ENCODE assay signal across 23 cellular contexts in genomic region chr7:31105256-31105950, GRCh38. TPM values are rescaled to one million over a fixed set of nuclear protein-coding genes. Genes with fewer than 3 reads are reported as not detected.
A peak's percentile ranks its signal among the peaks of the same experiment; 100 is the strongest.
DNase-seq lines count a peak whose midpoint lies in the region; TF ChIP-seq lines count a peak whose summit lies in the region.
"Had no signal": no experiment of that assay in that cellular context is flagged by ENCODE, and none has a peak within 500 bp of the region (broad histone marks: within the 10 kb centered on the region; RNA-seq: fewer than 3 reads in every experiment).

No MANE protein-coding gene starts in this region.

- H3K4me1 Mint-ChIP-seq in endodermal cell = no peaks in the 10 kb centered on the region
- H3K4me1 Mint-ChIP-seq: CD4-positive, CD25-positive, alpha-beta regulatory T cell had no signal

- no peak for TF ChIP-seq CTCF in left ventricle myocardium inferior (IDR thresholded peaks at IDR 0.05; ENCODE audit: borderline replicate concordance)
- TF ChIP-seq CTCF in endodermal cell (conservative IDR thresholded peaks at IDR 0.05) = no peak
- TF ChIP-seq CTCF in vagina (IDR thresholded peaks at IDR 0.05) = no peak

- no peaks in the 10 kb centered on the region for H3K27me3 Mint-ChIP-seq in endodermal cell (ENCODE audit: insufficient read depth)

- no peak overlapping the region for H3K27ac Mint-ChIP-seq in endodermal cell

- H3K9me3 Mint-ChIP-seq in endodermal cell = no peaks in the 10 kb centered on the region

- no peaks in the 10 kb centered on the region for H3K36me3 ChIP-seq in left ventricle myocardium inferior
- no peaks in the 10 kb centered on the region for H3K36me3 ChIP-seq in endodermal cell (ENCODE audit: control insufficient read depth, insufficient read depth, low read length)
- H3K36me3 ChIP-seq in vagina = no peaks in the 10 kb centered on the region

- H3K27ac ChIP-seq in left ventricle myocardium inferior (replicated peaks) (no peak overlapping the region), endodermal cell (ENCODE audit: low read depth, low read length) (no peak overlapping the region), vagina (no peak overlapping the region)
- H3K27ac ChIP-seq: A549, KMS-11 had no signal

- intact Hi-C loops in cardiac septum (cut with DNase I) (no loop called here), left ventricle myocardium inferior (cut with micrococcal nuclease) (no loop called here), posterior vena cava (cut with DNase I) (no loop called here), vagina (cut with DNase I) (no loop called here)

- WGBS in endodermal cell (ENCODE audit: insufficient coverage in 1 of 2, insufficient read length in 1 of 2), 2 experiments = 88 to 100% methylated on average over 1 to 7 of the region's 7 CpGs

- H3K27me3 ChIP-seq in left ventricle myocardium inferior (ENCODE audit: low read depth) (peaks cover 19% of the 10 kb centered on the region), endodermal cell (ENCODE audit: control insufficient read depth, insufficient read depth, low read length, poor library complexity, severe bottlenecking) (no peaks in the 10 kb centered on the region), vagina (no peaks in the 10 kb centered on the region)

- H3K9ac ChIP-seq in endodermal cell (ENCODE audit: extremely low read depth, low read length, poor library complexity, severe bottlenecking) = no peak overlapping the region
- H3K9ac ChIP-seq: KMS-11 had no signal

- H3K4me1 ChIP-seq in left ventricle myocardium inferior (no peaks in the 10 kb centered on the region), endodermal cell (ENCODE audit: control insufficient read depth, insufficient read depth, low read length) (no peaks in the 10 kb centered on the region), vagina (no peaks in the 10 kb centered on the region)
- H3K4me1 ChIP-seq: A549 had no signal

- H3K4me3 ChIP-seq in left ventricle myocardium inferior (no peak overlapping the region), endodermal cell (ENCODE audit: low read length) (no peak overlapping the region), vagina (no peak overlapping the region)
- H3K4me3 ChIP-seq: A549 had no signal

- H3K36me3 Mint-ChIP-seq in endodermal cell (ENCODE audit: low read depth) = no peaks in the 10 kb centered on the region
- H3K36me3 Mint-ChIP-seq: CD4-positive, CD25-positive, alpha-beta regulatory T cell had no signal

- no peak overlapping the region for H3K4me3 Mint-ChIP-seq in endodermal cell

- H3K9me3 ChIP-seq in left ventricle myocardium inferior (replicated peaks) (no peaks in the 10 kb centered on the region), endodermal cell (ENCODE audit: control insufficient read depth, low read length) (no peaks in the 10 kb centered on the region), vagina (no peaks in the 10 kb centered on the region)
- H3K9me3 ChIP-seq: A549 had no signal

- DNase-seq in cardiac septum (ENCODE audit: low spot score) (peak; percentile 10), left ventricle myocardium inferior (no peak), endodermal cell (peak; percentile 48), posterior vena cava (ENCODE audit: low spot score) (peak; percentile 37), vagina (ENCODE audit: extremely low spot score in 2 of 2) (peak; percentile 77 to 79), AG20443 (ENCODE audit: low spot score) (no peak), activated T-cell treated with anti-CD3 and anti-CD28 coated beads for 4 hours (no peak)
- no peak for DNase-seq in stimulated activated naive CD4-positive, alpha-beta T cell treated with Interleukin-2 at 50 U/mL for 16 hours (lab: John Stamatoyannopoulos, UW)
- DNase-seq: CD4-positive, CD25-positive, alpha-beta regulatory T cell; EL; GF-D8; GOT3; IMR-90; NCI-H1105; NCI-H2029 treated with DMSO at 0.1 percent for 48 hours; NCI-H226; NCI-H510A treated with DMSO at 0.1 percent for 48 hours; NCI-H774; OCI-M1; SHP77 had no signal

- no peak for TF ChIP-seq POLR2A in vagina (IDR thresholded peaks at IDR 0.05)

RNA-seq across cellular contexts. Expression of gene ADCYAP1R1, which starts 53.3 kb away (rescaled TPM):
- 1.4 TPM for total RNA-seq in cardiac septum
- total RNA-seq in left ventricle myocardium inferior = 2.5 TPM
- total RNA-seq in endodermal cell = 1 to 10 TPM; 1.2 to 2.1 TPM
- 12.7 TPM for polyA plus RNA-seq in endodermal cell (2013, experiment 1 of 2)
- 10.1 TPM for polyA plus RNA-seq in endodermal cell (2013, experiment 2 of 2)
- total RNA-seq in posterior vena cava = 1 to 10 TPM; 1.8 to 4.3 TPM
- total RNA-seq in vagina = 12.0 TPM
- total RNA-seq: CD4-positive, CD25-positive, alpha-beta regulatory T cell; IMR-90 had no signal
- polyA plus RNA-seq: BJ; CD4-positive, CD25-positive, alpha-beta regulatory T cell; IMR-90 had no signal

Comparison
In these comparisons a context has a peak if more than half of its experiments do, and no peak if none do; other contexts are left out.
1. DNase-seq: peak in cardiac septum (single experiment), endodermal cell (single experiment), posterior vena cava (single experiment) and vagina (2 of 2); none in left ventricle myocardium inferior (single experiment), AG20443 (single experiment), stimulated activated naive CD4-positive, alpha-beta T cell treated with Interleukin-2 at 50 U/mL for 16 hours (single experiment) and activated T-cell treated with anti-CD3 and anti-CD28 coated beads for 4 hours (single experiment).